Comparison of ENCODE assay signal across 10 cellular contexts in genomic region chr10:6300784-6301180, GRCh38.
A peak's percentile ranks its signal among the peaks of the same experiment; 100 is the strongest.
DNase-seq lines count a peak whose midpoint lies in the region; ATAC-seq, FAIRE-seq and TF ChIP-seq lines count a peak whose summit lies in the region.
"Had no signal": no experiment of that assay in that cellular context is flagged by ENCODE, and none has a peak within 500 bp of the region (broad histone marks: within the 10 kb centered on the region; RNA-seq: fewer than 3 reads in every experiment).

No MANE protein-coding gene starts in this region.

- H3K18ac ChIP-seq in trophoblast cell (ENCODE audit: low read length) = no peak overlapping the region

- H3K14ac ChIP-seq in trophoblast cell (ENCODE audit: low read length) = no peak overlapping the region

- no peak overlapping the region for H3K23ac ChIP-seq in trophoblast cell (ENCODE audit: low read length)

- H3K4me1 Mint-ChIP-seq in CD8-positive, alpha-beta memory T cell = peaks cover 18 to 27% (median 21%) of the 10 kb centered on the region in 3 donors
- peaks cover 9% of the 10 kb centered on the region for H3K4me1 Mint-ChIP-seq in astrocyte (ENCODE audit: low read depth, unreplicated experiment)

- H3K79me2 ChIP-seq in Karpas-422 (ENCODE audit: low read length) = no peaks in the 10 kb centered on the region
- H3K79me2 ChIP-seq in astrocyte (ENCODE audit: insufficient read depth, low read length) = no peaks in the 10 kb centered on the region
- no peaks in the 10 kb centered on the region for H3K79me2 ChIP-seq in trophoblast cell (ENCODE audit: control insufficient read depth, insufficient read depth, low read length, poor library complexity)

- H4K12ac ChIP-seq in trophoblast cell (ENCODE audit: low read depth, low read length) = no peak overlapping the region

- H2BK120ac ChIP-seq in trophoblast cell (ENCODE audit: insufficient read depth, low read length, poor library complexity) = no peak overlapping the region

- no peak for DNase-seq in CD8-positive, alpha-beta memory T cell
- no peak for DNase-seq in Karpas-422
- DNase-seq in astrocyte (ENCODE audit: low read depth) = no peak
- no peak for DNase-seq in trophoblast cell
- DNase-seq in dedifferentiated amniotic fluid mesenchymal stem cell (ENCODE audit: extremely low spot score) = no peak
- DNase-seq in germinal center (ENCODE audit: low spot score) = no peak
- DNase-seq in HK-2 (ENCODE audit: unreplicated experiment) = no peak
- DNase-seq: Caco-2 had no signal

- H3K9me3 ChIP-seq in CD8-positive, alpha-beta memory T cell (ENCODE audit: low read length) = no peaks in the 10 kb centered on the region
- H3K9me3 ChIP-seq in Karpas-422 (ENCODE audit: low read length) = no peaks in the 10 kb centered on the region
- H3K9me3 ChIP-seq in astrocyte (ENCODE audit: insufficient read depth, low read depth, low read length) = no peaks in the 10 kb centered on the region
- no peaks in the 10 kb centered on the region for H3K9me3 ChIP-seq in trophoblast cell (ENCODE audit: insufficient read depth, low read depth, low read length)
- H3K9me3 ChIP-seq: Caco-2 had no signal

- peaks cover 0 to 4% (median 0%) of the 10 kb centered on the region in 3 donors for H3K36me3 Mint-ChIP-seq in CD8-positive, alpha-beta memory T cell
- peaks cover 2% of the 10 kb centered on the region for H3K36me3 Mint-ChIP-seq in astrocyte (ENCODE audit: low read depth, unreplicated experiment)

- H4K20me1 ChIP-seq in Karpas-422 (ENCODE audit: insufficient read depth, low read depth, low read length) = no peaks in the 10 kb centered on the region
- H4K20me1 ChIP-seq in astrocyte (ENCODE audit: insufficient read depth, low read length) = no peaks in the 10 kb centered on the region

- no CpG with 5 or more reads among the region's 4 CpGs for WGBS in trophoblast cell (ENCODE audit: extremely low coverage, insufficient coverage, insufficient read length)

- H2AFZ ChIP-seq in Karpas-422 (ENCODE audit: low read length) = peak overlapping the region; percentile 65; the same call in 1 of the 2 replicates
- H2AFZ ChIP-seq in astrocyte (ENCODE audit: low read depth, low read length) = no peak overlapping the region
- no peak overlapping the region for H2AFZ ChIP-seq in trophoblast cell (ENCODE audit: insufficient read depth, low read length, poor library complexity)

- peaks cover 7% of the 10 kb centered on the region for H3K79me1 ChIP-seq in trophoblast cell (ENCODE audit: low read length)

- H3K9me3 Mint-ChIP-seq in CD8-positive, alpha-beta memory T cell = no peaks in the 10 kb centered on the region
- H3K9me3 Mint-ChIP-seq in astrocyte (ENCODE audit: unreplicated experiment) = no peaks in the 10 kb centered on the region
- H3K9me3 Mint-ChIP-seq: HFFc6 had no signal

- no peaks in the 10 kb centered on the region for H3K27me3 Mint-ChIP-seq in CD8-positive, alpha-beta memory T cell
- no peaks in the 10 kb centered on the region for H3K27me3 Mint-ChIP-seq in astrocyte (ENCODE audit: low read depth, unreplicated experiment)

- peak overlapping the region in 5 of 8 donors; percentile 53 to 89 (median 75) for H3K27ac Mint-ChIP-seq in CD8-positive, alpha-beta memory T cell
- H3K27ac Mint-ChIP-seq in astrocyte (ENCODE audit: unreplicated experiment) = no peak overlapping the region
- H3K27ac Mint-ChIP-seq: HFFc6 had no signal

- H3K9ac ChIP-seq in Karpas-422 (ENCODE audit: low read length) (peak overlapping the region; percentile 47), astrocyte (ENCODE audit: low read length) (no peak overlapping the region), trophoblast cell (ENCODE audit: low read length) (peak overlapping the region; percentile 63)

- no peak for TF ChIP-seq CTCF in astrocyte (IDR thresholded peaks at IDR 0.05; ENCODE audit: insufficient read depth, low read depth, low read length)

- H3K9me2 ChIP-seq in Karpas-422 (replicated peaks; ENCODE audit: insufficient read depth, low read length) = no peaks in the 10 kb centered on the region

- H2BK12ac ChIP-seq in trophoblast cell (ENCODE audit: low read length) = no peak overlapping the region

- POLR2A ChIA-PET in CD8-positive, alpha-beta memory T cell (lab: Charles Lee) = no interaction called here

- no peak overlapping the region for H2AK5ac ChIP-seq in trophoblast cell (ENCODE audit: low read length)

- no peak overlapping the region for H4K8ac ChIP-seq in trophoblast cell (ENCODE audit: low read depth, low read length)

- peak overlapping the region in 2 of 7 donors; percentile 20 to 57 for H3K4me3 Mint-ChIP-seq in CD8-positive, alpha-beta memory T cell
- no peak overlapping the region for H3K4me3 Mint-ChIP-seq in astrocyte (ENCODE audit: unreplicated experiment)

- no peaks in the 10 kb centered on the region for H3K36me3 ChIP-seq in CD8-positive, alpha-beta memory T cell (ENCODE audit: insufficient read depth, low read length)
- no peaks in the 10 kb centered on the region for H3K36me3 ChIP-seq in Karpas-422 (ENCODE audit: insufficient read depth, low read length)
- no peaks in the 10 kb centered on the region for H3K36me3 ChIP-seq in astrocyte (ENCODE audit: insufficient read depth, low read length)
- H3K36me3 ChIP-seq in trophoblast cell (ENCODE audit: control insufficient read depth in 1 of 2, insufficient read depth in 2 of 2, low read length in 2 of 2) = no peaks in the 10 kb centered on the region

- H4K91ac ChIP-seq in trophoblast cell (ENCODE audit: low read depth, low read length) = no peak overlapping the region

- peak overlapping the region; percentile 0 for H3K4me3 ChIP-seq in CD8-positive, alpha-beta memory T cell (ENCODE audit: low read length)
- peak overlapping the region; percentile 37 for H3K4me3 ChIP-seq in Karpas-422 (ENCODE audit: low read length)
- no peak overlapping the region for H3K4me3 ChIP-seq in astrocyte (ENCODE audit: insufficient read depth, low read depth, low read length)
- H3K4me3 ChIP-seq in trophoblast cell (ENCODE audit: low read depth, low read length) = no peak overlapping the region

- H3K4me2 ChIP-seq in Karpas-422 (ENCODE audit: low read depth, low read length, poor library complexity, severe bottlenecking) (peak overlapping the region; percentile 60), astrocyte (ENCODE audit: low read length) (peak overlapping the region; percentile 7), trophoblast cell (ENCODE audit: low read length) (no peak overlapping the region)

- no peak for FAIRE-seq in astrocyte (lab: Jason Lieb, UNC)

- ATAC-seq in GM21423 (IDR thresholded peaks at IDR 0.05; ENCODE audit: unreplicated experiment) = no peak

- H3K4ac ChIP-seq in trophoblast cell (ENCODE audit: low read depth, low read length) = no peak overlapping the region

- H3K27ac ChIP-seq in CD8-positive, alpha-beta memory T cell (ENCODE audit: low read depth, low read length) = no peak overlapping the region
- H3K27ac ChIP-seq in Karpas-422 (ENCODE audit: low read length) (peak overlapping the region; percentile 62), astrocyte (ENCODE audit: low read depth, low read length) (no peak overlapping the region), trophoblast cell (ENCODE audit: low read depth, low read length) (no peak overlapping the region)

- no peak overlapping the region for H2BK5ac ChIP-seq in trophoblast cell (ENCODE audit: low read depth, low read length, poor library complexity)

- CTCF ChIA-PET in CD8-positive, alpha-beta memory T cell (lab: Charles Lee) = interaction anchor here (0.7 to 2.0 kb wide), 6 partner anchors 8 to 101 kb away, joined by 3 to 5 read pairs (median 3); no protein-coding TSS in a partner anchor

- H3K27me3 ChIP-seq in CD8-positive, alpha-beta memory T cell (ENCODE audit: insufficient read depth, low read length, poor library complexity, severe bottlenecking) = no peaks in the 10 kb centered on the region
- H3K27me3 ChIP-seq in Karpas-422 (ENCODE audit: low read length) (no peaks in the 10 kb centered on the region), astrocyte (ENCODE audit: insufficient read depth, low read length) (no peaks in the 10 kb centered on the region), trophoblast cell (ENCODE audit: insufficient read depth, low read length) (no peaks in the 10 kb centered on the region)

- H3K4me1 ChIP-seq in CD8-positive, alpha-beta memory T cell (ENCODE audit: insufficient read depth, low read length) = peaks cover 16% of the 10 kb centered on the region
- H3K4me1 ChIP-seq in Karpas-422 (ENCODE audit: low read length) (peaks cover 23% of the 10 kb centered on the region), astrocyte (ENCODE audit: insufficient read depth, low read length) (peaks cover 5% of the 10 kb centered on the region), trophoblast cell (ENCODE audit: control insufficient read depth in 1 of 2, insufficient read depth in 2 of 2, low read length in 2 of 2) (peaks cover 11 to 22% of the 10 kb centered on the region in 2 experiments)

Comparison
In these comparisons a context has a peak if more than half of its experiments do, and no peak if none do; other contexts are left out.
1. H3K4me3 ChIP-seq: peak in CD8-positive, alpha-beta memory T cell (single experiment) and Karpas-422 (single experiment); none in astrocyte (single experiment) and trophoblast cell (single experiment).